In genomic region chr11:62707277-62707771, GRCh38 we compare ENCODE assay signal across 1 cellular context.
TF ChIP-seq lines count a peak whose summit lies in the region.

BSCL2 (minus strand) TSS chr11:62707424; CDS start chr11:62707195, 229 bp downstream.
GNG3 (plus strand) TSS chr11:62707676; CDS start chr11:62708296, 620 bp downstream.

TF ChIP-seq in H1, 55 proteins besides CTCF, POLR2A, EP300 and RAD21:
- no peak for TF ChIP-seq SUZ12 (IDR thresholded peaks at IDR 0.05; ENCODE audit: low read length)
- TF ChIP-seq BRCA1 (IDR thresholded peaks at IDR 0.05; ENCODE audit: low read depth, low read length): peak; percentile 53; the same call in 1 of the 2 replicates
- no peak; a peak in 1 of 4 replicates for TF ChIP-seq HDAC2 (IDR thresholded peaks at IDR 0.05; ENCODE audit: borderline replicate concordance in 1 of 2, low read depth in 2 of 2, low read length in 2 of 2)
- no peak for TF ChIP-seq NANOG (IDR thresholded peaks at IDR 0.05; ENCODE audit: insufficient read depth, low read depth, low read length, poor library complexity, severe bottlenecking)
- no peak for TF ChIP-seq KDM5A (IDR thresholded peaks at IDR 0.05; ENCODE audit: low read length)
- no peak for TF ChIP-seq NRF1 (IDR thresholded peaks at IDR 0.05; ENCODE audit: low read depth, low read length)
- no peak for TF ChIP-seq ZNF274 (IDR thresholded peaks at IDR 0.05; ENCODE audit: borderline replicate concordance, extremely low read depth, low read length)
- TF ChIP-seq POLR2AphosphoS5 (IDR thresholded peaks at IDR 0.05; ENCODE audit: low read depth, low read length): peak; percentile 96
- no peak for TF ChIP-seq GTF2F1 (IDR thresholded peaks at IDR 0.05; ENCODE audit: borderline replicate concordance, low read depth, low read length)
- TF ChIP-seq TCF12 (IDR thresholded peaks at IDR 0.05; ENCODE audit: low read depth, low read length): peak; percentile 61; the same call in 1 of the 2 replicates
- peak; percentile 86; the same call in 1 of the 2 replicates for TF ChIP-seq EGR1 (IDR thresholded peaks at IDR 0.05; ENCODE audit: borderline replicate concordance, low read depth, low read length)
- TF ChIP-seq MAFK (IDR thresholded peaks at IDR 0.05; ENCODE audit: low read depth, low read length): peak; percentile 55; the same call in 1 of the 2 replicates
- TF ChIP-seq GABPA (IDR thresholded peaks at IDR 0.05; ENCODE audit: borderline replicate concordance, insufficient read depth, low read length): 0 out of 2 replicates have a peak, but pooled peaks have one; percentile 17
- peak; percentile 86 for TF ChIP-seq SAP30 (IDR thresholded peaks at IDR 0.05; ENCODE audit: insufficient read depth, insufficient replicate concordance, low read length)
- no peak for TF ChIP-seq KDM4A (IDR thresholded peaks at IDR 0.05; ENCODE audit: low read depth, low read length, severe bottlenecking)
- TF ChIP-seq SP2 (IDR thresholded peaks at IDR 0.05; ENCODE audit: low read length): no peak
- TF ChIP-seq RFX5 (IDR thresholded peaks at IDR 0.05; ENCODE audit: borderline replicate concordance, low read depth, low read length): no peak
- no peak for TF ChIP-seq HDAC6 (IDR thresholded peaks at IDR 0.05; ENCODE audit: low read depth, low read length)
- TF ChIP-seq CHD1 (IDR thresholded peaks at IDR 0.05; ENCODE audit: low read depth, low read length): peak; percentile 100
- peak; percentile 68; the same call in 1 of the 2 replicates for TF ChIP-seq TBP (IDR thresholded peaks at IDR 0.05; ENCODE audit: low read depth, low read length)
- TF ChIP-seq JUN (IDR thresholded peaks at IDR 0.05; ENCODE audit: low read depth, low read length): no peak; the same call in 1 of the 2 replicates
- TF ChIP-seq, protein P1, sequence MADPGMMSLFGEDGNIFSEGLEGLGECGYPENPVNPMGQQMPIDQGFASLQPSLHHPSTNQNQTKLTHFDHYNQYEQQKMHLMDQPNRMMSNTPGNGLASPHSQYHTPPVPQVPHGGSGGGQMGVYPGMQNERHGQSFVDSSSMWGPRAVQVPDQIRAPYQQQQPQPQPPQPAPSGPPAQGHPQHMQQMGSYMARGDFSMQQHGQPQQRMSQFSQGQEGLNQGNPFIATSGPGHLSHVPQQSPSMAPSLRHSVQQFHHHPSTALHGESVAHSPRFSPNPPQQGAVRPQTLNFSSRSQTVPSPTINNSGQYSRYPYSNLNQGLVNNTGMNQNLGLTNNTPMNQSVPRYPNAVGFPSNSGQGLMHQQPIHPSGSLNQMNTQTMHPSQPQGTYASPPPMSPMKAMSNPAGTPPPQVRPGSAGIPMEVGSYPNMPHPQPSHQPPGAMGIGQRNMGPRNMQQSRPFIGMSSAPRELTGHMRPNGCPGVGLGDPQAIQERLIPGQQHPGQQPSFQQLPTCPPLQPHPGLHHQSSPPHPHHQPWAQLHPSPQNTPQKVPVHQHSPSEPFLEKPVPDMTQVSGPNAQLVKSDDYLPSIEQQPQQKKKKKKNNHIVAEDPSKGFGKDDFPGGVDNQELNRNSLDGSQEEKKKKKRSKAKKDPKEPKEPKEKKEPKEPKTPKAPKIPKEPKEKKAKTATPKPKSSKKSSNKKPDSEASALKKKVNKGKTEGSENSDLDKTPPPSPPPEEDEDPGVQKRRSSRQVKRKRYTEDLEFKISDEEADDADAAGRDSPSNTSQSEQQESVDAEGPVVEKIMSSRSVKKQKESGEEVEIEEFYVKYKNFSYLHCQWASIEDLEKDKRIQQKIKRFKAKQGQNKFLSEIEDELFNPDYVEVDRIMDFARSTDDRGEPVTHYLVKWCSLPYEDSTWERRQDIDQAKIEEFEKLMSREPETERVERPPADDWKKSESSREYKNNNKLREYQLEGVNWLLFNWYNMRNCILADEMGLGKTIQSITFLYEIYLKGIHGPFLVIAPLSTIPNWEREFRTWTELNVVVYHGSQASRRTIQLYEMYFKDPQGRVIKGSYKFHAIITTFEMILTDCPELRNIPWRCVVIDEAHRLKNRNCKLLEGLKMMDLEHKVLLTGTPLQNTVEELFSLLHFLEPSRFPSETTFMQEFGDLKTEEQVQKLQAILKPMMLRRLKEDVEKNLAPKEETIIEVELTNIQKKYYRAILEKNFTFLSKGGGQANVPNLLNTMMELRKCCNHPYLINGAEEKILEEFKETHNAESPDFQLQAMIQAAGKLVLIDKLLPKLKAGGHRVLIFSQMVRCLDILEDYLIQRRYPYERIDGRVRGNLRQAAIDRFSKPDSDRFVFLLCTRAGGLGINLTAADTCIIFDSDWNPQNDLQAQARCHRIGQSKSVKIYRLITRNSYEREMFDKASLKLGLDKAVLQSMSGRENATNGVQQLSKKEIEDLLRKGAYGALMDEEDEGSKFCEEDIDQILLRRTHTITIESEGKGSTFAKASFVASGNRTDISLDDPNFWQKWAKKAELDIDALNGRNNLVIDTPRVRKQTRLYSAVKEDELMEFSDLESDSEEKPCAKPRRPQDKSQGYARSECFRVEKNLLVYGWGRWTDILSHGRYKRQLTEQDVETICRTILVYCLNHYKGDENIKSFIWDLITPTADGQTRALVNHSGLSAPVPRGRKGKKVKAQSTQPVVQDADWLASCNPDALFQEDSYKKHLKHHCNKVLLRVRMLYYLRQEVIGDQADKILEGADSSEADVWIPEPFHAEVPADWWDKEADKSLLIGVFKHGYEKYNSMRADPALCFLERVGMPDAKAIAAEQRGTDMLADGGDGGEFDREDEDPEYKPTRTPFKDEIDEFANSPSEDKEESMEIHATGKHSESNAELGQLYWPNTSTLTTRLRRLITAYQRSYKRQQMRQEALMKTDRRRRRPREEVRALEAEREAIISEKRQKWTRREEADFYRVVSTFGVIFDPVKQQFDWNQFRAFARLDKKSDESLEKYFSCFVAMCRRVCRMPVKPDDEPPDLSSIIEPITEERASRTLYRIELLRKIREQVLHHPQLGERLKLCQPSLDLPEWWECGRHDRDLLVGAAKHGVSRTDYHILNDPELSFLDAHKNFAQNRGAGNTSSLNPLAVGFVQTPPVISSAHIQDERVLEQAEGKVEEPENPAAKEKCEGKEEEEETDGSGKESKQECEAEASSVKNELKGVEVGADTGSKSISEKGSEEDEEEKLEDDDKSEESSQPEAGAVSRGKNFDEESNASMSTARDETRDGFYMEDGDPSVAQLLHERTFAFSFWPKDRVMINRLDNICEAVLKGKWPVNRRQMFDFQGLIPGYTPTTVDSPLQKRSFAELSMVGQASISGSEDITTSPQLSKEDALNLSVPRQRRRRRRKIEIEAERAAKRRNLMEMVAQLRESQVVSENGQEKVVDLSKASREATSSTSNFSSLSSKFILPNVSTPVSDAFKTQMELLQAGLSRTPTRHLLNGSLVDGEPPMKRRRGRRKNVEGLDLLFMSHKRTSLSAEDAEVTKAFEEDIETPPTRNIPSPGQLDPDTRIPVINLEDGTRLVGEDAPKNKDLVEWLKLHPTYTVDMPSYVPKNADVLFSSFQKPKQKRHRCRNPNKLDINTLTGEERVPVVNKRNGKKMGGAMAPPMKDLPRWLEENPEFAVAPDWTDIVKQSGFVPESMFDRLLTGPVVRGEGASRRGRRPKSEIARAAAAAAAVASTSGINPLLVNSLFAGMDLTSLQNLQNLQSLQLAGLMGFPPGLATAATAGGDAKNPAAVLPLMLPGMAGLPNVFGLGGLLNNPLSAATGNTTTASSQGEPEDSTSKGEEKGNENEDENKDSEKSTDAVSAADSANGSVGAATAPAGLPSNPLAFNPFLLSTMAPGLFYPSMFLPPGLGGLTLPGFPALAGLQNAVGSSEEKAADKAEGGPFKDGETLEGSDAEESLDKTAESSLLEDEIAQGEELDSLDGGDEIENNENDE (IDR thresholded peaks at IDR 0.05; ENCODE audit: insufficient replicate concordance, low read length): no peak
- TF ChIP-seq POU5F1 (IDR thresholded peaks at IDR 0.05; ENCODE audit: low read depth, low read length): no peak
- TF ChIP-seq RBBP5 (IDR thresholded peaks at IDR 0.05; ENCODE audit: borderline replicate concordance, low read depth, low read length): no peak
- TF ChIP-seq, protein P2, sequence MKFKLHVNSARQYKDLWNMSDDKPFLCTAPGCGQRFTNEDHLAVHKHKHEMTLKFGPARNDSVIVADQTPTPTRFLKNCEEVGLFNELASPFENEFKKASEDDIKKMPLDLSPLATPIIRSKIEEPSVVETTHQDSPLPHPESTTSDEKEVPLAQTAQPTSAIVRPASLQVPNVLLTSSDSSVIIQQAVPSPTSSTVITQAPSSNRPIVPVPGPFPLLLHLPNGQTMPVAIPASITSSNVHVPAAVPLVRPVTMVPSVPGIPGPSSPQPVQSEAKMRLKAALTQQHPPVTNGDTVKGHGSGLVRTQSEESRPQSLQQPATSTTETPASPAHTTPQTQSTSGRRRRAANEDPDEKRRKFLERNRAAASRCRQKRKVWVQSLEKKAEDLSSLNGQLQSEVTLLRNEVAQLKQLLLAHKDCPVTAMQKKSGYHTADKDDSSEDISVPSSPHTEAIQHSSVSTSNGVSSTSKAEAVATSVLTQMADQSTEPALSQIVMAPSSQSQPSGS (IDR thresholded peaks at IDR 0.05; ENCODE audit: low read length): peak; percentile 90
- TF ChIP-seq SIN3A (conservative IDR thresholded peaks at IDR 0.05 in 1 of 2, IDR thresholded peaks at IDR 0.05 in 1 of 2; ENCODE audit: low read depth in 1 of 2, low read length in 2 of 2): peak; percentile 90 to 95; a peak in 3 of 4 replicates
- TF ChIP-seq CBX8 (IDR thresholded peaks at IDR 0.05; ENCODE audit: borderline replicate concordance, low read depth, low read length): no peak
- peak; percentile 92 for TF ChIP-seq BACH1 (IDR thresholded peaks at IDR 0.05; ENCODE audit: low read length)
- TF ChIP-seq CEBPB (IDR thresholded peaks at IDR 0.05; ENCODE audit: low read depth, low read length): no peak
- no peak for TF ChIP-seq SIRT6 (IDR thresholded peaks at IDR 0.05; ENCODE audit: low read length)
- peak; percentile 42 for TF ChIP-seq TAF7 (optimal IDR thresholded peaks at IDR 0.05; ENCODE audit: borderline replicate concordance, low read depth, low read length)
- TF ChIP-seq TEAD4 (IDR thresholded peaks at IDR 0.05; ENCODE audit: low read depth, low read length): peak; percentile 77
- TF ChIP-seq, protein P3, sequence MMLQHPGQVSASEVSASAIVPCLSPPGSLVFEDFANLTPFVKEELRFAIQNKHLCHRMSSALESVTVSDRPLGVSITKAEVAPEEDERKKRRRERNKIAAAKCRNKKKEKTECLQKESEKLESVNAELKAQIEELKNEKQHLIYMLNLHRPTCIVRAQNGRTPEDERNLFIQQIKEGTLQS (IDR thresholded peaks at IDR 0.05; ENCODE audit: insufficient read depth, low read depth, low read length): no peak
- TF ChIP-seq RXRA (IDR thresholded peaks at IDR 0.05; ENCODE audit: insufficient read depth, low read depth, low read length): no peak
- TF ChIP-seq, protein P4, sequence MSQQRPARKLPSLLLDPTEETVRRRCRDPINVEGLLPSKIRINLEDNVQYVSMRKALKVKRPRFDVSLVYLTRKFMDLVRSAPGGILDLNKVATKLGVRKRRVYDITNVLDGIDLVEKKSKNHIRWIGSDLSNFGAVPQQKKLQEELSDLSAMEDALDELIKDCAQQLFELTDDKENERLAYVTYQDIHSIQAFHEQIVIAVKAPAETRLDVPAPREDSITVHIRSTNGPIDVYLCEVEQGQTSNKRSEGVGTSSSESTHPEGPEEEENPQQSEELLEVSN (IDR thresholded peaks at IDR 0.05): no peak
- TF ChIP-seq YY1 (IDR thresholded peaks at IDR 0.05; ENCODE audit: low read depth, low read length): peak; percentile 81
- TF ChIP-seq TAF1 (IDR thresholded peaks at IDR 0.05; ENCODE audit: low read depth, low read length): peak; percentile 89
- TF ChIP-seq CBX5 (IDR thresholded peaks at IDR 0.05; ENCODE audit: low read depth, low read length): no peak
- TF ChIP-seq CHD2 (IDR thresholded peaks at IDR 0.05; ENCODE audit: low read length): peak; percentile 82
- peak; percentile 84 for TF ChIP-seq CREB1 (IDR thresholded peaks at IDR 0.05)
- no peak for TF ChIP-seq BCL11A (IDR thresholded peaks at IDR 0.05; ENCODE audit: low read depth in 2 of 2, low read length in 2 of 2)
- TF ChIP-seq SP4 (IDR thresholded peaks at IDR 0.05; ENCODE audit: low read length): peak; percentile 80; the same call in 1 of the 2 replicates
- no peak for TF ChIP-seq EZH2 (IDR thresholded peaks at IDR 0.05; ENCODE audit: low read depth, low read length, severe bottlenecking)
- peak; percentile 95 for TF ChIP-seq SP1 (IDR thresholded peaks at IDR 0.05; ENCODE audit: low read depth, low read length)
- peak; percentile 68 for TF ChIP-seq SIX5 (IDR thresholded peaks at IDR 0.05; ENCODE audit: low read depth, low read length)
- peak; percentile 39 for TF ChIP-seq ASH2L (IDR thresholded peaks at IDR 0.05; ENCODE audit: low read length)
- TF ChIP-seq RNF2 (IDR thresholded peaks at IDR 0.05; ENCODE audit: borderline replicate concordance, low read depth, low read length, missing control alignments, poor library complexity, severe bottlenecking): no peak
- TF ChIP-seq MAX (IDR thresholded peaks at IDR 0.05): peak; percentile 91
- TF ChIP-seq KDM1A (IDR thresholded peaks at IDR 0.05; ENCODE audit: borderline replicate concordance, low read length): peak; percentile 77; the same call in 1 of the 2 replicates
- no peak for TF ChIP-seq SRF (IDR thresholded peaks at IDR 0.05; ENCODE audit: low read depth, low read length)
- TF ChIP-seq USF2 (IDR thresholded peaks at IDR 0.05; ENCODE audit: low read length): no peak
- TF ChIP-seq FOSL1 (IDR thresholded peaks at IDR 0.05; ENCODE audit: insufficient read depth, low read depth, low read length): no peak
- peak; percentile 99 for TF ChIP-seq JUND (IDR thresholded peaks at IDR 0.05; ENCODE audit: low read length)
- TF ChIP-seq CTBP2 (IDR thresholded peaks at IDR 0.05; ENCODE audit: borderline replicate concordance, insufficient read depth, insufficient read length, low read length): peak; percentile 93
- TF ChIP-seq PHF8 (conservative IDR thresholded peaks at IDR 0.05; ENCODE audit: low read depth, low read length): no peak
